In the genomic region with DNA sequence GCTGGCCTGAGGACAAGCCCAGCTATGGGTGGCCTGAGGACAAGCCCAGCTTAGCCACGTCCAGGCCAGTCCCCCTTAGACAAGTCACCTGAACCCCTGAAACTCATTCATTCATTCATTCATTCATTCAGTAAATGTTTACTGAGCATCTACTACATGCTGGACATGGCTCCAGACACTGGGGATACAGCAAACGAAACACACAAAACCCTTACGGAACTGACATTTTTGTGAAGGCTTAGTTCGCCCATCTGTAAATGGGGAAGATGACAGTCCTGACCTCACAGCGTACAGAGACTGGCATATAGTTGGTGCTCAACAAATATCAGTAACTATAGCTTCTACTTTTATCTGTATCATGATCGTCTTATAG, we compare ENCODE assay signal across 20 cellular contexts. TPM values are rescaled to one million over a fixed set of nuclear protein-coding genes. Genes with fewer than 3 reads are reported as not detected.
DNase-seq lines count a peak whose midpoint lies in the region; ATAC-seq, FAIRE-seq and TF ChIP-seq lines count a peak whose summit lies in the region.
"Had no signal": no experiment of that assay in that cellular context is flagged by ENCODE, and none has a peak within 500 bp of the region (broad histone marks: within the 10 kb centered on the region; RNA-seq: fewer than 3 reads in every experiment).

No MANE protein-coding gene starts in this region.

- H3K9me3 Mint-ChIP-seq in stimulated activated memory B cell treated with anti-CD40 and anti-IgM and Interleukin-4, amounts not matched to agents 10 μg/mL and 1 μg/mL and 100 μg/mL, for 72 hours: peaks cover 7% of the 10 kb centered on the region
- peaks cover 6% of the 10 kb centered on the region for H3K9me3 Mint-ChIP-seq in WTC11
- H3K9me3 Mint-ChIP-seq: CD8-positive, alpha-beta memory T cell had no signal

- CTCF ChIA-PET in K562 (lab: Yijun Ruan, JAX; ENCODE audit: low intra/inter-chr PET ratio): no interaction called here
- CTCF ChIA-PET in WTC11 (lab: Charles Lee): no interaction called here

- H3K27ac ChIP-seq in K562 (ENCODE audit: extremely low read depth, low read depth, low read length) (no peak overlapping the region), brain microvascular endothelial cell (no peak overlapping the region)
- H3K27ac ChIP-seq: GM23248 had no signal

- no peaks in the 10 kb centered on the region for H3K9me1 ChIP-seq in K562 (ENCODE audit: control insufficient read depth, insufficient read depth, low read length)

- no peak for ATAC-seq in K562
- peak; percentile 28 for ATAC-seq in stimulated activated memory B cell treated with anti-CD40 and anti-IgM and Interleukin-4, amounts not matched to agents 10 μg/mL and 1 μg/mL and 100 μg/mL, for 72 hours
- no peak for ATAC-seq in WTC11

- POLR2A ChIA-PET in K562 (lab: Yijun Ruan, JAX) (no interaction called here), WTC11 (lab: Charles Lee) (no interaction called here)

- FAIRE-seq in HTR-8/SVneo (lab: Jason Lieb, UNC): peak; percentile 38
- no peak for FAIRE-seq in K562 (lab: Jason Lieb, UNC)
- FAIRE-seq: A204.1, D721Med, G401.6, GM12891 had no signal

- 6% methylated on average over 6 of the region's 6 CpGs for WGBS in K562 (ENCODE audit: insufficient coverage, low coverage, missing lambda C conversion rate)

- no peak overlapping the region for H2AFZ ChIP-seq in K562 (ENCODE audit: low read depth, low read length)
- H2AFZ ChIP-seq: GM23248 had no signal

- H3K27me3 ChIP-seq in K562 (ENCODE audit: control insufficient read depth in 2 of 2, insufficient read depth in 2 of 2, low read length in 2 of 2) (peaks cover 29 to 78% of the 10 kb centered on the region in 2 experiments; a peak in 4 of 5 replicates), brain microvascular endothelial cell (replicated peaks) (peaks cover 4% of the 10 kb centered on the region)

- DNase-seq in HTR-8/SVneo (ENCODE audit: insufficient read length, low spot score) (no peak), K562 (ENCODE audit: extremely low read depth in 1 of 4, low spot score in 3 of 4) (no peak), WTC11 (ENCODE audit: low spot score) (no peak), NCI-H2029 (lab: John Stamatoyannopoulos, UW) (no peak), brain microvascular endothelial cell (no peak)
- DNase-seq: ACHN; BE2C; C1 segment of cervical spinal cord; Caco-2; CD4-positive, CD25-positive, alpha-beta regulatory T cell; CD8-positive, alpha-beta memory T cell; IMR-90 had no signal

- no peaks in the 10 kb centered on the region for H3K36me3 Mint-ChIP-seq in stimulated activated memory B cell treated with anti-CD40 and anti-IgM and Interleukin-4, amounts not matched to agents 10 μg/mL and 1 μg/mL and 100 μg/mL, for 72 hours
- H3K36me3 Mint-ChIP-seq in WTC11: peaks cover 32% of the 10 kb centered on the region
- H3K36me3 Mint-ChIP-seq: CD4-positive, CD25-positive, alpha-beta regulatory T cell; CD8-positive, alpha-beta memory T cell had no signal

- H3K27ac Mint-ChIP-seq in stimulated activated memory B cell treated with anti-CD40 and anti-IgM and Interleukin-4, amounts not matched to agents 10 μg/mL and 1 μg/mL and 100 μg/mL, for 72 hours: no peak overlapping the region
- no peak overlapping the region; the same call in 1 of the 2 replicates for H3K27ac Mint-ChIP-seq in WTC11
- H3K27ac Mint-ChIP-seq: CD4-positive, CD25-positive, alpha-beta regulatory T cell; CD8-positive, alpha-beta memory T cell had no signal

- peaks cover 0 to 31% of the 10 kb centered on the region in 2 experiments; a peak in 2 of 5 replicates for H3K4me1 ChIP-seq in K562 (replicated peaks in 1 of 2; ENCODE audit: control insufficient read depth in 2 of 2, insufficient read depth in 2 of 2, low read length in 2 of 2)
- H3K4me1 ChIP-seq: BE2C, Caco-2, HAP-1 had no signal

- no peaks in the 10 kb centered on the region for H3K4me1 Mint-ChIP-seq in stimulated activated memory B cell treated with anti-CD40 and anti-IgM and Interleukin-4, amounts not matched to agents 10 μg/mL and 1 μg/mL and 100 μg/mL, for 72 hours
- no peaks in the 10 kb centered on the region for H3K4me1 Mint-ChIP-seq in WTC11
- H3K4me1 Mint-ChIP-seq: CD4-positive, CD25-positive, alpha-beta regulatory T cell; CD8-positive, alpha-beta memory T cell had no signal

- no peaks in the 10 kb centered on the region for H3K79me2 ChIP-seq in K562 (ENCODE audit: control insufficient read depth, insufficient read depth, low read length)

- no peak overlapping the region for H3K4me2 ChIP-seq in K562 (ENCODE audit: insufficient read depth, low read length)

- no peak for TF ChIP-seq RAD21 in K562 (CRISPR knock-in tag; conservative IDR thresholded peaks at IDR 0.05 in 1 of 2, IDR thresholded peaks at IDR 0.05 in 1 of 2)

- no peak for TF ChIP-seq CTCF in K562 (IDR thresholded peaks at IDR 0.05 in 2 of 3, conservative IDR thresholded peaks at IDR 0.05 in 1 of 3; ENCODE audit: insufficient read depth in 2 of 3, low read depth in 1 of 3, low read length in 3 of 3)
- no peak for TF ChIP-seq CTCF in WTC11 (IDR thresholded peaks at IDR 0.05)
- no peak for TF ChIP-seq CTCF in brain microvascular endothelial cell (IDR thresholded peaks at IDR 0.05; ENCODE audit: low read depth, low read length, missing control alignments)

- H3K9me3 ChIP-seq in K562 (replicated peaks; ENCODE audit: control insufficient read depth, insufficient read depth, low read depth, low read length): no peaks in the 10 kb centered on the region; the same call in 1 of the 2 replicates
- H3K9me3 ChIP-seq: BE2C, Caco-2, HAP-1 had no signal

- TF ChIP-seq EP300 in K562 (IDR thresholded peaks at IDR 0.05; ENCODE audit: low read length): no peak

- no TSS peak for BruUV-seq in K562 (replicated peaks; lab: Mats Ljungman, UMichigan)

- H4K20me1 ChIP-seq in K562 (replicated peaks; ENCODE audit: control insufficient read depth, insufficient read depth, low read length): no peaks in the 10 kb centered on the region; the same call in 1 of the 2 replicates

- TF ChIP-seq POLR2A in K562 (conservative IDR thresholded peaks at IDR 0.05): no peak

- H3K4me3 Mint-ChIP-seq in stimulated activated memory B cell treated with anti-CD40 and anti-IgM and Interleukin-4, amounts not matched to agents 10 μg/mL and 1 μg/mL and 100 μg/mL, for 72 hours: no peak overlapping the region
- H3K4me3 Mint-ChIP-seq in WTC11: no peak overlapping the region
- H3K4me3 Mint-ChIP-seq: CD4-positive, CD25-positive, alpha-beta regulatory T cell; CD8-positive, alpha-beta memory T cell had no signal

- H3K36me3 ChIP-seq in K562 (ENCODE audit: control insufficient read depth, insufficient read depth, low read length): no peaks in the 10 kb centered on the region
- no peaks in the 10 kb centered on the region for H3K36me3 ChIP-seq in brain microvascular endothelial cell (replicated peaks)
- H3K36me3 ChIP-seq: BE2C, HAP-1 had no signal

- peaks cover 52% of the 10 kb centered on the region for H3K27me3 Mint-ChIP-seq in stimulated activated memory B cell treated with anti-CD40 and anti-IgM and Interleukin-4, amounts not matched to agents 10 μg/mL and 1 μg/mL and 100 μg/mL, for 72 hours
- H3K27me3 Mint-ChIP-seq in WTC11 (ENCODE audit: low read depth): no peaks in the 10 kb centered on the region

- in situ Hi-C loops in K562 (cut with MboI) (no loop called here), brain microvascular endothelial cell (cut with HindIII; ENCODE audit: low pct_ligation_motif_present, low sequenced_read_pairs) (no loop called here)

- intact Hi-C loops in K562 (cut with micrococcal nuclease): no loop called here

- H3K4me3 ChIP-seq in K562 (no peak overlapping the region), brain microvascular endothelial cell (ENCODE audit: low read depth, low read length) (no peak overlapping the region)
- H3K4me3 ChIP-seq: GM23248, HAP-1 had no signal

- no peak overlapping the region for H3K9ac ChIP-seq in K562 (ENCODE audit: insufficient read depth in 1 of 2, low read depth in 2 of 2, low read length in 2 of 2)
- H3K9ac ChIP-seq: GM23248 had no signal

RNA-seq across cellular contexts. Expression of gene PPL, which starts 37.5 kb away (rescaled TPM):
- total RNA-seq in K562 (2011; cell fraction: chromatin; rRNA removed; ENCODE audit: low replicate concordance): 0.07 and 0.19 TPM in 2 replicates
- total RNA-seq in K562 (2011; cell fraction: nucleolus; rRNA removed): 0.17 and 0.53 TPM in 2 replicates
- total RNA-seq in K562 (2011; cell fraction: nucleoplasm; rRNA removed): 0.44 TPM in 1 of 2 replicates, not detected in the other
- total RNA-seq in K562 (2014; rRNA removed) (0.09 and 0.16 TPM in 2 replicates), K562 (2014; rRNA removed; fragmentation: Illumina TruSeq; extraction: Trizol) (0.03 TPM in 1 of 2 replicates, not detected in the other), K562 (2015; rRNA removed; fragmentation: Illumina TruSeq; extraction: Trizol) (0.04 TPM in 1 of 2 replicates, not detected in the other), K562 (2021) (0.07 and 0.13 TPM in 2 replicates), WTC11 (2021) (28.5 to 29.6 TPM (median 28.7 TPM) in 3 replicates)
- polyA plus RNA-seq in K562 (2011; rRNA removed) (0.05 and 0.07 TPM in 2 replicates), K562 (2014; fragmentation: Illumina TruSeq; extraction: Trizol) (0.03 and 0.10 TPM in 2 replicates), K562 (2014; fragmentation: Nextera tagmentation; extraction: Ambion mirVana) (under 1 TPM in 1 of 2 experiments, not detected in 1; 0.15 TPM), K562 (2014; rRNA removed) (0.01 and 0.03 TPM in 2 replicates)
- polyA plus RNA-seq in K562 (2011; cell fraction: cytosol; rRNA removed): 0.04 TPM in 2 replicates
- polyA plus RNA-seq in K562 (2011; cell fraction: nucleus; rRNA removed): 0.11 and 0.33 TPM in 2 replicates
- polyA plus RNA-seq in K562 (2012): 0.13 and 0.22 TPM in 2 replicates
- 0.11 and 0.39 TPM in 2 replicates for polyA minus RNA-seq in K562 (2011; rRNA and poly(A)+ RNA removed)
- 0.19 and 0.27 TPM in 2 replicates for polyA minus RNA-seq in K562 (2011; cell fraction: cytosol; rRNA and poly(A)+ RNA removed)
- 0.11 and 0.13 TPM in 2 replicates for polyA minus RNA-seq in K562 (2011; cell fraction: nucleus; rRNA and poly(A)+ RNA removed)
- total RNA-seq: CD4-positive, CD25-positive, alpha-beta regulatory T cell; CD8-positive, alpha-beta memory T cell had no signal

RNA-seq across cellular contexts. Expression of gene UBN1, which starts 52.2 kb away (rescaled TPM):
- 79.4 and 106 TPM in 2 replicates for total RNA-seq in K562 (2011; cell fraction: chromatin; rRNA removed; ENCODE audit: low replicate concordance)
- 59.1 and 60.7 TPM in 2 replicates for total RNA-seq in K562 (2011; cell fraction: nucleolus; rRNA removed)
- 65.0 TPM in 2 replicates for total RNA-seq in K562 (2011; cell fraction: nucleoplasm; rRNA removed)
- total RNA-seq in K562 (2014; rRNA removed) (20.6 and 20.8 TPM in 2 replicates), K562 (2014; rRNA removed; fragmentation: Illumina TruSeq; extraction: Trizol) (19.8 and 23.9 TPM in 2 replicates), K562 (2015; rRNA removed; fragmentation: Illumina TruSeq; extraction: Trizol) (24.4 and 25.0 TPM in 2 replicates), K562 (2021) (40.9 and 45.7 TPM in 2 replicates), WTC11 (2021) (35.1 to 38.5 TPM (median 35.9 TPM) in 3 replicates)
- polyA plus RNA-seq in K562 (2011; rRNA removed) (14.9 and 15.4 TPM in 2 replicates), K562 (2014; fragmentation: Illumina TruSeq; extraction: Trizol) (31.2 and 34.2 TPM in 2 replicates), K562 (2014; fragmentation: Nextera tagmentation; extraction: Ambion mirVana) (1 to 10 TPM; 1.5 to 2.4 TPM), K562 (2014; rRNA removed) (21.1 and 25.5 TPM in 2 replicates)
- polyA plus RNA-seq in K562 (2011; cell fraction: cytosol; rRNA removed): 14.7 and 17.3 TPM in 2 replicates
- 42.6 and 53.3 TPM in 2 replicates for polyA plus RNA-seq in K562 (2011; cell fraction: nucleus; rRNA removed)
- polyA plus RNA-seq in K562 (2012): 29.7 and 30.3 TPM in 2 replicates
- 17.7 and 25.8 TPM in 2 replicates for polyA minus RNA-seq in K562 (2011; rRNA and poly(A)+ RNA removed)
- polyA minus RNA-seq in K562 (2011; cell fraction: cytosol; rRNA and poly(A)+ RNA removed): 16.8 and 27.0 TPM in 2 replicates
- polyA minus RNA-seq in K562 (2011; cell fraction: nucleus; rRNA and poly(A)+ RNA removed): 21.5 and 21.8 TPM in 2 replicates

RNA-seq across cellular contexts. Expression of gene GLYR1, which starts 52.4 kb away (rescaled TPM):
- 172 and 226 TPM in 2 replicates for total RNA-seq in K562 (2011; cell fraction: chromatin; rRNA removed; ENCODE audit: low replicate concordance)
- 74.0 and 74.7 TPM in 2 replicates for total RNA-seq in K562 (2011; cell fraction: nucleolus; rRNA removed)
- 112 and 153 TPM in 2 replicates for total RNA-seq in K562 (2011; cell fraction: nucleoplasm; rRNA removed)
- total RNA-seq in K562 (2014; rRNA removed): 36.5 and 41.6 TPM in 2 replicates
- 59.6 and 76.9 TPM in 2 replicates for total RNA-seq in K562 (2014; rRNA removed; fragmentation: Illumina TruSeq; extraction: Trizol)
- total RNA-seq in K562 (2015; rRNA removed; fragmentation: Illumina TruSeq; extraction: Trizol): 70.9 and 72.4 TPM in 2 replicates
- 92.7 and 97.6 TPM in 2 replicates for total RNA-seq in K562 (2021)
- 60.2 and 63.0 TPM in 2 replicates for polyA plus RNA-seq in K562 (2011; rRNA removed)
- 49.4 and 62.8 TPM in 2 replicates for polyA plus RNA-seq in K562 (2011; cell fraction: cytosol; rRNA removed)
- 66.8 and 89.3 TPM in 2 replicates for polyA plus RNA-seq in K562 (2011; cell fraction: nucleus; rRNA removed)
- 65.5 and 88.3 TPM in 2 replicates for polyA plus RNA-seq in K562 (2012)
- 96.4 and 99.2 TPM in 2 replicates for polyA plus RNA-seq in K562 (2014; fragmentation: Illumina TruSeq; extraction: Trizol)
- polyA plus RNA-seq in K562 (2014; fragmentation: Nextera tagmentation; extraction: Ambion mirVana): 1 to 10 TPM; 6.7 to 8.3 TPM
- 83.1 and 89.8 TPM in 2 replicates for polyA plus RNA-seq in K562 (2014; rRNA removed)
- 78.7 and 80.6 TPM in 2 replicates for polyA minus RNA-seq in K562 (2011; rRNA and poly(A)+ RNA removed)
- 28.9 and 29.7 TPM in 2 replicates for polyA minus RNA-seq in K562 (2011; cell fraction: cytosol; rRNA and poly(A)+ RNA removed)
- polyA minus RNA-seq in K562 (2011; cell fraction: nucleus; rRNA and poly(A)+ RNA removed): 31.8 and 43.2 TPM in 2 replicates
- total RNA-seq in WTC11 (2021): 99.7 to 103 TPM (median 99.7 TPM) in 3 replicates

RNA-seq across cellular contexts. Expression of gene SEC14L5, which starts 58.7 kb away (rescaled TPM):
- total RNA-seq in K562 (2011; cell fraction: chromatin; rRNA removed; ENCODE audit: low replicate concordance): 0.44 TPM in 1 of 2 replicates, not detected in the other
- not detected in 2 replicates for total RNA-seq in K562 (2011; cell fraction: nucleolus; rRNA removed)
- total RNA-seq in K562 (2011; cell fraction: nucleoplasm; rRNA removed): 0.22 TPM in 1 of 2 replicates, not detected in the other
- total RNA-seq in K562 (2014; rRNA removed) (not detected in 2 replicates), K562 (2014; rRNA removed; fragmentation: Illumina TruSeq; extraction: Trizol) (not detected in 2 replicates), K562 (2015; rRNA removed; fragmentation: Illumina TruSeq; extraction: Trizol) (not detected in 2 replicates), K562 (2021) (0.22 TPM in 1 of 2 replicates, not detected in the other), WTC11 (2021) (2.1 to 2.4 TPM (median 2.3 TPM) in 3 replicates)
- polyA plus RNA-seq in K562 (2011; rRNA removed) (not detected in 2 replicates), K562 (2014; fragmentation: Illumina TruSeq; extraction: Trizol) (not detected in 2 replicates), K562 (2014; fragmentation: Nextera tagmentation; extraction: Ambion mirVana) (not detected), K562 (2014; rRNA removed) (0.11 TPM in 1 of 2 replicates, not detected in the other)
- polyA plus RNA-seq in K562 (2011; cell fraction: cytosol; rRNA removed): 0.01 and 0.15 TPM in 2 replicates
- polyA plus RNA-seq in K562 (2011; cell fraction: nucleus; rRNA removed): 0.01 TPM in 2 replicates
- polyA plus RNA-seq in K562 (2012): not detected in 2 replicates
- not detected in 2 replicates for polyA minus RNA-seq in K562 (2011; rRNA and poly(A)+ RNA removed)
- not detected in 2 replicates for polyA minus RNA-seq in K562 (2011; cell fraction: cytosol; rRNA and poly(A)+ RNA removed)
- polyA minus RNA-seq in K562 (2011; cell fraction: nucleus; rRNA and poly(A)+ RNA removed): not detected in 2 replicates
- total RNA-seq: CD8-positive, alpha-beta memory T cell; GM23248; H4; IMR-90 had no signal
- polyA plus RNA-seq: CD4-positive, CD25-positive, alpha-beta regulatory T cell; CD8-positive, alpha-beta memory T cell; GM23248 had no signal

Comparison
In these comparisons a context has a peak if more than half of its experiments do, and no peak if none do; other contexts are left out.
1. RNA of gene PPL, which starts 37.5 kb away (total RNA-seq): 28.5 to 29.6 TPM in WTC11; 0.03 to 0.53 TPM in K562; every median in the first group is over 10 times any median in the second.